Comparison of ENCODE assay signal across 1 cellular context in the genomic region with DNA sequence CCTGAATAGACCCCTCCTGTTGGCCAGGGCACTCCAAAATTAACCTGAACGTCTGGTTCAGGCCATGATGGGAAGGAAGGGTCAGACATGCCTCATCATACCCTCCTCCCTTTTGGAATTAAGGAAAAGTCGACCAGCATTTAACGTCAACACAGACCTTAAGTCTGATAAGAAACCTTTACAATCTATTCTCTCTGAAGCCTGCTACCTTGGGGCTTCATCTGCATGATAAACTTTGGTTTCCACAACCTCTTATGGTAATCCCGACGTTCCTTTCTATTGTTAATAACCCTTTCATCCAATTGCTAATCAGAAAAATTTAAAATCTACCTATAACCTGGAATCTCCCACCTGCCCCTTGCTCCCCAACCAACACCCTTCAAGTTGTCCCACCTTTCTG.
TF ChIP-seq lines count a peak whose summit lies in the region.

No MANE protein-coding gene starts in this region.

TF ChIP-seq in WTC11, 78 proteins besides CTCF, POLR2A, EP300 and RAD21 (continued from another document):
- TF ChIP-seq, protein P1, sequence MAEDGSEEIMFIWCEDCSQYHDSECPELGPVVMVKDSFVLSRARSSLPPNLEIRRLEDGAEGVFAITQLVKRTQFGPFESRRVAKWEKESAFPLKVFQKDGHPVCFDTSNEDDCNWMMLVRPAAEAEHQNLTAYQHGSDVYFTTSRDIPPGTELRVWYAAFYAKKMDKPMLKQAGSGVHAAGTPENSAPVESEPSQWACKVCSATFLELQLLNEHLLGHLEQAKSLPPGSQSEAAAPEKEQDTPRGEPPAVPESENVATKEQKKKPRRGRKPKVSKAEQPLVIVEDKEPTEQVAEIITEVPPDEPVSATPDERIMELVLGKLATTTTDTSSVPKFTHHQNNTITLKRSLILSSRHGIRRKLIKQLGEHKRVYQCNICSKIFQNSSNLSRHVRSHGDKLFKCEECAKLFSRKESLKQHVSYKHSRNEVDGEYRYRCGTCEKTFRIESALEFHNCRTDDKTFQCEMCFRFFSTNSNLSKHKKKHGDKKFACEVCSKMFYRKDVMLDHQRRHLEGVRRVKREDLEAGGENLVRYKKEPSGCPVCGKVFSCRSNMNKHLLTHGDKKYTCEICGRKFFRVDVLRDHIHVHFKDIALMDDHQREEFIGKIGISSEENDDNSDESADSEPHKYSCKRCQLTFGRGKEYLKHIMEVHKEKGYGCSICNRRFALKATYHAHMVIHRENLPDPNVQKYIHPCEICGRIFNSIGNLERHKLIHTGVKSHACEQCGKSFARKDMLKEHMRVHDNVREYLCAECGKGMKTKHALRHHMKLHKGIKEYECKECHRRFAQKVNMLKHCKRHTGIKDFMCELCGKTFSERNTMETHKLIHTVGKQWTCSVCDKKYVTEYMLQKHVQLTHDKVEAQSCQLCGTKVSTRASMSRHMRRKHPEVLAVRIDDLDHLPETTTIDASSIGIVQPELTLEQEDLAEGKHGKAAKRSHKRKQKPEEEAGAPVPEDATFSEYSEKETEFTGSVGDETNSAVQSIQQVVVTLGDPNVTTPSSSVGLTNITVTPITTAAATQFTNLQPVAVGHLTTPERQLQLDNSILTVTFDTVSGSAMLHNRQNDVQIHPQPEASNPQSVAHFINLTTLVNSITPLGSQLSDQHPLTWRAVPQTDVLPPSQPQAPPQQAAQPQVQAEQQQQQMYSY (CRISPR knock-in tag; IDR thresholded peaks at IDR 0.05) = no peak
- TF ChIP-seq, protein P2, sequence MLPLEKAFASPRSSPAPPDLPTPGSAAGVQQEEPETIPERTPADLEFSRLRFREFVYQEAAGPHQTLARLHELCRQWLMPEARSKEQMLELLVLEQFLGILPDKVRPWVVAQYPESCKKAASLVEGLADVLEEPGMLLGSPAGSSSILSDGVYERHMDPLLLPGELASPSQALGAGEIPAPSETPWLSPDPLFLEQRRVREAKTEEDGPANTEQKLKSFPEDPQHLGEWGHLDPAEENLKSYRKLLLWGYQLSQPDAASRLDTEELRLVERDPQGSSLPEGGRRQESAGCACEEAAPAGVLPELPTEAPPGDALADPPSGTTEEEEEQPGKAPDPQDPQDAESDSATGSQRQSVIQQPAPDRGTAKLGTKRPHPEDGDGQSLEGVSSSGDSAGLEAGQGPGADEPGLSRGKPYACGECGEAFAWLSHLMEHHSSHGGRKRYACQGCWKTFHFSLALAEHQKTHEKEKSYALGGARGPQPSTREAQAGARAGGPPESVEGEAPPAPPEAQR (CRISPR knock-in tag; IDR thresholded peaks at IDR 0.05) = no peak
- TF ChIP-seq ZNF263 (CRISPR knock-in tag; IDR thresholded peaks at IDR 0.05; ENCODE audit: low read depth) (no peak), ZNF416 (CRISPR knock-in tag; IDR thresholded peaks at IDR 0.05) (no peak), ETV6 (CRISPR knock-in tag; IDR thresholded peaks at IDR 0.05) (no peak), PRRX2 (CRISPR knock-in tag; IDR thresholded peaks at IDR 0.05) (no peak), GABPB1 (CRISPR knock-in tag; IDR thresholded peaks at IDR 0.05) (no peak)
- TF ChIP-seq, protein P3, sequence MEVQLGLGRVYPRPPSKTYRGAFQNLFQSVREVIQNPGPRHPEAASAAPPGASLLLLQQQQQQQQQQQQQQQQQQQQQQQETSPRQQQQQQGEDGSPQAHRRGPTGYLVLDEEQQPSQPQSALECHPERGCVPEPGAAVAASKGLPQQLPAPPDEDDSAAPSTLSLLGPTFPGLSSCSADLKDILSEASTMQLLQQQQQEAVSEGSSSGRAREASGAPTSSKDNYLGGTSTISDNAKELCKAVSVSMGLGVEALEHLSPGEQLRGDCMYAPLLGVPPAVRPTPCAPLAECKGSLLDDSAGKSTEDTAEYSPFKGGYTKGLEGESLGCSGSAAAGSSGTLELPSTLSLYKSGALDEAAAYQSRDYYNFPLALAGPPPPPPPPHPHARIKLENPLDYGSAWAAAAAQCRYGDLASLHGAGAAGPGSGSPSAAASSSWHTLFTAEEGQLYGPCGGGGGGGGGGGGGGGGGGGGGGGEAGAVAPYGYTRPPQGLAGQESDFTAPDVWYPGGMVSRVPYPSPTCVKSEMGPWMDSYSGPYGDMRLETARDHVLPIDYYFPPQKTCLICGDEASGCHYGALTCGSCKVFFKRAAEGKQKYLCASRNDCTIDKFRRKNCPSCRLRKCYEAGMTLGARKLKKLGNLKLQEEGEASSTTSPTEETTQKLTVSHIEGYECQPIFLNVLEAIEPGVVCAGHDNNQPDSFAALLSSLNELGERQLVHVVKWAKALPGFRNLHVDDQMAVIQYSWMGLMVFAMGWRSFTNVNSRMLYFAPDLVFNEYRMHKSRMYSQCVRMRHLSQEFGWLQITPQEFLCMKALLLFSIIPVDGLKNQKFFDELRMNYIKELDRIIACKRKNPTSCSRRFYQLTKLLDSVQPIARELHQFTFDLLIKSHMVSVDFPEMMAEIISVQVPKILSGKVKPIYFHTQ (CRISPR knock-in tag; IDR thresholded peaks at IDR 0.05) = no peak
- TF ChIP-seq, protein P4, sequence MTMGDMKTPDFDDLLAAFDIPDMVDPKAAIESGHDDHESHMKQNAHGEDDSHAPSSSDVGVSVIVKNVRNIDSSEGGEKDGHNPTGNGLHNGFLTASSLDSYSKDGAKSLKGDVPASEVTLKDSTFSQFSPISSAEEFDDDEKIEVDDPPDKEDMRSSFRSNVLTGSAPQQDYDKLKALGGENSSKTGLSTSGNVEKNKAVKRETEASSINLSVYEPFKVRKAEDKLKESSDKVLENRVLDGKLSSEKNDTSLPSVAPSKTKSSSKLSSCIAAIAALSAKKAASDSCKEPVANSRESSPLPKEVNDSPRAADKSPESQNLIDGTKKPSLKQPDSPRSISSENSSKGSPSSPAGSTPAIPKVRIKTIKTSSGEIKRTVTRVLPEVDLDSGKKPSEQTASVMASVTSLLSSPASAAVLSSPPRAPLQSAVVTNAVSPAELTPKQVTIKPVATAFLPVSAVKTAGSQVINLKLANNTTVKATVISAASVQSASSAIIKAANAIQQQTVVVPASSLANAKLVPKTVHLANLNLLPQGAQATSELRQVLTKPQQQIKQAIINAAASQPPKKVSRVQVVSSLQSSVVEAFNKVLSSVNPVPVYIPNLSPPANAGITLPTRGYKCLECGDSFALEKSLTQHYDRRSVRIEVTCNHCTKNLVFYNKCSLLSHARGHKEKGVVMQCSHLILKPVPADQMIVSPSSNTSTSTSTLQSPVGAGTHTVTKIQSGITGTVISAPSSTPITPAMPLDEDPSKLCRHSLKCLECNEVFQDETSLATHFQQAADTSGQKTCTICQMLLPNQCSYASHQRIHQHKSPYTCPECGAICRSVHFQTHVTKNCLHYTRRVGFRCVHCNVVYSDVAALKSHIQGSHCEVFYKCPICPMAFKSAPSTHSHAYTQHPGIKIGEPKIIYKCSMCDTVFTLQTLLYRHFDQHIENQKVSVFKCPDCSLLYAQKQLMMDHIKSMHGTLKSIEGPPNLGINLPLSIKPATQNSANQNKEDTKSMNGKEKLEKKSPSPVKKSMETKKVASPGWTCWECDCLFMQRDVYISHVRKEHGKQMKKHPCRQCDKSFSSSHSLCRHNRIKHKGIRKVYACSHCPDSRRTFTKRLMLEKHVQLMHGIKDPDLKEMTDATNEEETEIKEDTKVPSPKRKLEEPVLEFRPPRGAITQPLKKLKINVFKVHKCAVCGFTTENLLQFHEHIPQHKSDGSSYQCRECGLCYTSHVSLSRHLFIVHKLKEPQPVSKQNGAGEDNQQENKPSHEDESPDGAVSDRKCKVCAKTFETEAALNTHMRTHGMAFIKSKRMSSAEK (CRISPR knock-in tag; IDR thresholded peaks at IDR 0.05; ENCODE audit: borderline replicate concordance) = no peak
- TF ChIP-seq, protein P5, sequence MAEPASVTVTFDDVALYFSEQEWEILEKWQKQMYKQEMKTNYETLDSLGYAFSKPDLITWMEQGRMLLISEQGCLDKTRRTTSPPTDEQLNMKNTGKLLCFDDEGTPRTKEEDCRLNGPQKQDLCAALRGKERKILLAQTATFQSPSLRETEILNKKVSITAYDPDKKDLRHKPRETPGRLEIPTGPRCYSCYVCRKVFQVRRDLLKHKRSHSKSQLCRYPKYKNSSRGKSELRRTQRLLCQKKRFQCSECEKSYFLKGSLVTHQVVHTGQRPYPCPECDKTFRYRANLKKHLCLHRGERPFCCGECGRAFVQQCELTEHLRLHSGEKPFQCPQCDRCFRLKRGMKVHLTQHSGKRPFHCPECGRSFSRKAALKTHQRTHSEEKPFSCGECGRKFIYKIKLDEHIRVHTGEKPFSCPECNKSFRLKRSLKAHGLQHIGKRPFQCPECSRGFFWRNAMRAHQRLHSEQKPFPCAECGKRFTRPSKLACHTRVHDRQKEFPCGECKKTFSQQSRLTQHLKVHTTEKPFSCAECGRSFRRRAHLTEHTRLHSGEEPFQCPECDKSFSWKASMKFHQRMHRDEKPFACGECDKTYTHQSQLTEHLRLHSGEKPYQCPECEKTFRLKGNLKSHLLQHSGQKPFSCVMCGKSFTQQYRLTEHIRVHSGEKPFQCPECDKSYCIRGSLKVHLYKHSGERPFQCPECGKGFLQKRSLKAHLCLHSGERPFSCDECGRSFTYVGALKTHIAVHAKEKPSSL (CRISPR knock-in tag; conservative IDR thresholded peaks at IDR 0.05) = no peak
- TF ChIP-seq, protein P6, sequence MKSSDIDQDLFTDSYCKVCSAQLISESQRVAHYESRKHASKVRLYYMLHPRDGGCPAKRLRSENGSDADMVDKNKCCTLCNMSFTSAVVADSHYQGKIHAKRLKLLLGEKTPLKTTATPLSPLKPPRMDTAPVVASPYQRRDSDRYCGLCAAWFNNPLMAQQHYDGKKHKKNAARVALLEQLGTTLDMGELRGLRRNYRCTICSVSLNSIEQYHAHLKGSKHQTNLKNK (CRISPR knock-in tag; IDR thresholded peaks at IDR 0.05) = no peak
- TF ChIP-seq, protein P7, sequence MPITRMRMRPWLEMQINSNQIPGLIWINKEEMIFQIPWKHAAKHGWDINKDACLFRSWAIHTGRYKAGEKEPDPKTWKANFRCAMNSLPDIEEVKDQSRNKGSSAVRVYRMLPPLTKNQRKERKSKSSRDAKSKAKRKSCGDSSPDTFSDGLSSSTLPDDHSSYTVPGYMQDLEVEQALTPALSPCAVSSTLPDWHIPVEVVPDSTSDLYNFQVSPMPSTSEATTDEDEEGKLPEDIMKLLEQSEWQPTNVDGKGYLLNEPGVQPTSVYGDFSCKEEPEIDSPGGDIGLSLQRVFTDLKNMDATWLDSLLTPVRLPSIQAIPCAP (CRISPR knock-in tag; IDR thresholded peaks at IDR 0.05) = no peak
- TF ChIP-seq, protein P8, sequence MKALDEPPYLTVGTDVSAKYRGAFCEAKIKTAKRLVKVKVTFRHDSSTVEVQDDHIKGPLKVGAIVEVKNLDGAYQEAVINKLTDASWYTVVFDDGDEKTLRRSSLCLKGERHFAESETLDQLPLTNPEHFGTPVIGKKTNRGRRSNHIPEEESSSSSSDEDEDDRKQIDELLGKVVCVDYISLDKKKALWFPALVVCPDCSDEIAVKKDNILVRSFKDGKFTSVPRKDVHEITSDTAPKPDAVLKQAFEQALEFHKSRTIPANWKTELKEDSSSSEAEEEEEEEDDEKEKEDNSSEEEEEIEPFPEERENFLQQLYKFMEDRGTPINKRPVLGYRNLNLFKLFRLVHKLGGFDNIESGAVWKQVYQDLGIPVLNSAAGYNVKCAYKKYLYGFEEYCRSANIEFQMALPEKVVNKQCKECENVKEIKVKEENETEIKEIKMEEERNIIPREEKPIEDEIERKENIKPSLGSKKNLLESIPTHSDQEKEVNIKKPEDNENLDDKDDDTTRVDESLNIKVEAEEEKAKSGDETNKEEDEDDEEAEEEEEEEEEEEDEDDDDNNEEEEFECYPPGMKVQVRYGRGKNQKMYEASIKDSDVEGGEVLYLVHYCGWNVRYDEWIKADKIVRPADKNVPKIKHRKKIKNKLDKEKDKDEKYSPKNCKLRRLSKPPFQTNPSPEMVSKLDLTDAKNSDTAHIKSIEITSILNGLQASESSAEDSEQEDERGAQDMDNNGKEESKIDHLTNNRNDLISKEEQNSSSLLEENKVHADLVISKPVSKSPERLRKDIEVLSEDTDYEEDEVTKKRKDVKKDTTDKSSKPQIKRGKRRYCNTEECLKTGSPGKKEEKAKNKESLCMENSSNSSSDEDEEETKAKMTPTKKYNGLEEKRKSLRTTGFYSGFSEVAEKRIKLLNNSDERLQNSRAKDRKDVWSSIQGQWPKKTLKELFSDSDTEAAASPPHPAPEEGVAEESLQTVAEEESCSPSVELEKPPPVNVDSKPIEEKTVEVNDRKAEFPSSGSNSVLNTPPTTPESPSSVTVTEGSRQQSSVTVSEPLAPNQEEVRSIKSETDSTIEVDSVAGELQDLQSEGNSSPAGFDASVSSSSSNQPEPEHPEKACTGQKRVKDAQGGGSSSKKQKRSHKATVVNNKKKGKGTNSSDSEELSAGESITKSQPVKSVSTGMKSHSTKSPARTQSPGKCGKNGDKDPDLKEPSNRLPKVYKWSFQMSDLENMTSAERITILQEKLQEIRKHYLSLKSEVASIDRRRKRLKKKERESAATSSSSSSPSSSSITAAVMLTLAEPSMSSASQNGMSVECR (CRISPR knock-in tag; IDR thresholded peaks at IDR 0.05; ENCODE audit: borderline replicate concordance) = no peak
